Comparison of ENCODE assay signal across 26 cellular contexts in the genomic region with DNA sequence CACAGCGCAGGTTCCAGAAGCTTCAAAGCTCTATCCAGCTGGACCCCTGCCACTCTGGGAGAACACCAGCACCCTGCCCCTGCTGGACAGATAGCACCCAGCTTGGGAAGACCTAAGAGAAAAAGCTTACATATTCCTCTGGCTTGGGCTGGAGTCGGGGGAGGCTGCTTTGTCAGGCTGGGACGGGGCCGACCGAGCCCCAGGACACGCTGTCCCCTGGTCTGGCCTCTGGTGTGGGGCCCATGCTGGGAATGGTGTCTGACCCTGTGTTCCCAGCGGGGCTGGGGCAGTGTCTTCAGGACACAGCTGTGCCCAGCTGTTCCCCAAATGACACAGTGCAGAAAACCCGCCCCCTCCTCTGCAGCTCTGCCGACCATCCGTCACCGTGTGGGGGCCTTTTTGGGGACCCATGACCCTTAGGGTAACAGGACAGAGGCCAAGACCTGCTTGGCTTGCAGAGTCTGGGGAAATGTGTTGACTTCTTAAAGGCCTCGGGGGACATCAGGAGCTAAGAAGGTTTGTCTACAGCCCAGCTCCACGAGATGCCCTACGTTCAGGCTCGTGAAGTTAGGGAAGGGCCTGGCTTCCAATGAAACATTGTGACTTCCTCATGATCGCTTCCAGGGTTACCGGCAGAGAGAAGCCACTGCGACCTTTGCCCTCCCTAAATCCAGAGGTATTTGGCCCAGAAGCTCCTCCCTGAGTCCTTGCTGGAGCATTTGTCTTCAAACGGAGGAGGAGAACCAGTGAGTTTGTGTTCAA. TPM values are rescaled to one million over a fixed set of nuclear protein-coding genes. Genes with fewer than 3 reads are reported as not detected.
DNase-seq lines count a peak whose midpoint lies in the region; ATAC-seq and TF ChIP-seq lines count a peak whose summit lies in the region.
"Had no signal": no experiment of that assay in that cellular context is flagged by ENCODE, and none has a peak within 500 bp of the region (broad histone marks: within the 10 kb centered on the region; RNA-seq: fewer than 3 reads in every experiment).

No MANE protein-coding gene starts in this region.

- H3K9me3 ChIP-seq in heart left ventricle (peaks cover 0 to 25% (median 18%) of the 10 kb centered on the region in 12 donors), lower lobe of right lung (peaks cover 14% of the 10 kb centered on the region), upper lobe of right lung (peaks cover 3% of the 10 kb centered on the region)

- H3K4me1 Mint-ChIP-seq in chondrocyte (ENCODE audit: low read depth): no peaks in the 10 kb centered on the region
- H3K4me1 Mint-ChIP-seq in mesothelial cell of epicardium: no peaks in the 10 kb centered on the region
- H3K4me1 Mint-ChIP-seq: activated CD4-positive, alpha-beta T cell treated with anti-CD3 and anti-CD28 coated beads, Interleukin-2, amount 10 ng/mL, durations not matched to agents 7 days and 5 days; CD4-positive, CD25-positive, alpha-beta regulatory T cell had no signal

- peaks cover 17% of the 10 kb centered on the region for H3K9me3 Mint-ChIP-seq in chondrocyte (ENCODE audit: low read depth)
- peaks cover 24% of the 10 kb centered on the region for H3K9me3 Mint-ChIP-seq in mesothelial cell of epicardium

- ATAC-seq in heart left ventricle: peak; percentile 39 to 82 (median 58)
- peak; percentile 72 to 84 for ATAC-seq in lower lobe of right lung
- ATAC-seq in upper lobe of right lung: peak; percentile 72
- ATAC-seq in HG03571 (IDR thresholded peaks at IDR 0.05; ENCODE audit: unreplicated experiment): no peak

- intact Hi-C loops in heart left ventricle (cut with DNase I) (no loop called here), lower lobe of right lung (cut with DNase I) (no loop called here), upper lobe of right lung (cut with DNase I) (no loop called here)

- TF ChIP-seq POLR2A in heart left ventricle (IDR thresholded peaks at IDR 0.05): no peak

- H3K36me3 Mint-ChIP-seq in chondrocyte (ENCODE audit: low read depth) (peaks cover 14% of the 10 kb centered on the region), mesothelial cell of epicardium (no peaks in the 10 kb centered on the region)

- H3K27me3 Mint-ChIP-seq in chondrocyte (ENCODE audit: low read depth) (peaks cover 23% of the 10 kb centered on the region), mesothelial cell of epicardium (ENCODE audit: low read depth) (no peaks in the 10 kb centered on the region)

- TF ChIP-seq CTCF in chondrocyte (IDR thresholded peaks at IDR 0.05) (peak; percentile 21), heart left ventricle (IDR thresholded peaks at IDR 0.05) (no peak), lower lobe of right lung (IDR thresholded peaks at IDR 0.05) (peak; percentile 18), upper lobe of right lung (IDR thresholded peaks at IDR 0.05) (peak; percentile 22), mesothelial cell of epicardium (IDR thresholded peaks at IDR 0.05; ENCODE audit: unreplicated experiment) (no peak)

- 61 to 71% (median 66%) methylated on average over 5 to 19 of the region's 19 CpGs for WGBS in heart left ventricle, 4 donors

- no peak for DNase-seq in chondrocyte (ENCODE audit: low spot score)
- peak in 3 of 5 donors; percentile 65 to 72 (median 68) for DNase-seq in heart left ventricle
- DNase-seq in lower lobe of right lung: peak; percentile 56
- no peak for DNase-seq in upper lobe of right lung
- no peak for DNase-seq in mesothelial cell of epicardium (ENCODE audit: low spot score in 2 of 2, unreplicated experiment in 2 of 2)
- DNase-seq in NCI-H226: no peak
- DNase-seq: activated CD4-positive, alpha-beta T cell treated with anti-CD3 and anti-CD28 coated beads, Interleukin-2, amount 10 ng/mL, durations not matched to agents 7 days and 5 days; activated naive CD4-positive, alpha-beta T cell treated with anti-CD3 and anti-CD28 coated beads, Interleukin-2, amount 50 U/mL, for 16 hours; caudate nucleus; CD4-positive, CD25-positive, alpha-beta regulatory T cell; foreskin fibroblast; hippocampal formation; NCI-H2081 treated with DMSO at 0.1 percent for 48 hours; NCI-H446; nucleus accumbens; OCI-M1; SHP77; stimulated activated CD4-positive, alpha-beta T cell treated with anti-CD3 and anti-CD28 coated beads, Interleukin-2, amount 100 ng/mL, for 24 hours; T-helper 9 cell had no signal

- no peak overlapping the region for H3K27ac Mint-ChIP-seq in chondrocyte (ENCODE audit: unreplicated experiment)
- no peak overlapping the region for H3K27ac Mint-ChIP-seq in mesothelial cell of epicardium
- H3K27ac Mint-ChIP-seq: CD4-positive, CD25-positive, alpha-beta regulatory T cell had no signal

- H3K4me3 ChIP-seq in heart left ventricle (no peak overlapping the region), lower lobe of right lung (no peak overlapping the region), upper lobe of right lung (no peak overlapping the region)
- H3K4me3 ChIP-seq: skin epidermis, vagina had no signal

- H3K4me1 ChIP-seq in heart left ventricle (peaks cover 0 to 16% (median 6%) of the 10 kb centered on the region in 12 donors), lower lobe of right lung (peaks cover 5% of the 10 kb centered on the region), upper lobe of right lung (peaks cover 10% of the 10 kb centered on the region)
- H3K4me1 ChIP-seq: vagina had no signal

- H3K27me3 ChIP-seq in heart left ventricle (peaks cover 0 to 2% (median 0%) of the 10 kb centered on the region in 9 donors), lower lobe of right lung (ENCODE audit: low read depth) (peaks cover 11% of the 10 kb centered on the region), upper lobe of right lung (no peaks in the 10 kb centered on the region)
- H3K27me3 ChIP-seq: vagina had no signal

- no peak overlapping the region for H3K4me3 Mint-ChIP-seq in chondrocyte (ENCODE audit: unreplicated experiment)
- no peak overlapping the region for H3K4me3 Mint-ChIP-seq in mesothelial cell of epicardium
- H3K4me3 Mint-ChIP-seq: activated CD4-positive, alpha-beta T cell treated with anti-CD3 and anti-CD28 coated beads, Interleukin-2, amount 10 ng/mL, durations not matched to agents 7 days and 5 days; CD4-positive, CD25-positive, alpha-beta regulatory T cell had no signal

- H3K27ac ChIP-seq in heart left ventricle (no peak overlapping the region), lower lobe of right lung (peak overlapping the region; percentile 64), upper lobe of right lung (peak overlapping the region; percentile 70)
- H3K27ac ChIP-seq: skin epidermis, vagina had no signal

- H3K36me3 ChIP-seq in heart left ventricle (no peaks in the 10 kb centered on the region), lower lobe of right lung (no peaks in the 10 kb centered on the region), upper lobe of right lung (no peaks in the 10 kb centered on the region)
- H3K36me3 ChIP-seq: vagina had no signal

RNA-seq across cellular contexts. Expression of a gene that starts 20.4 kb away (rescaled TPM):
- 5.4 to 13.7 TPM (median 13.2 TPM) in 3 replicates for total RNA-seq in chondrocyte
- 10 to 100 TPM in 1 of 9 donors, 1 to 10 TPM in 8; 1.8 to 10.4 (median 3.2) TPM for total RNA-seq in heart left ventricle
- polyA plus RNA-seq in heart left ventricle: 1 to 10 TPM; 2.7 to 4.9 TPM
- total RNA-seq in lower lobe of right lung: 10.5 TPM
- total RNA-seq in upper lobe of right lung: 11.4 TPM
- total RNA-seq in mesothelial cell of epicardium: 8.2 to 9.0 TPM (median 8.2 TPM) in 3 replicates

RNA-seq across cellular contexts. Expression of a gene that starts 25.4 kb away (rescaled TPM):
- total RNA-seq in chondrocyte: not detected in 3 replicates
- not detected for total RNA-seq in heart left ventricle
- not detected for polyA plus RNA-seq in heart left ventricle
- total RNA-seq in lower lobe of right lung: not detected
- not detected for total RNA-seq in upper lobe of right lung
- not detected in 3 replicates for total RNA-seq in mesothelial cell of epicardium
- total RNA-seq: activated CD4-positive, alpha-beta T cell treated with anti-CD3 and anti-CD28 coated beads, Interleukin-2, amount 10 ng/mL, durations not matched to agents 7 days and 5 days; CD4-positive, CD25-positive, alpha-beta regulatory T cell; dermis microvascular lymphatic vessel endothelial cell; lung microvascular endothelial cell; M059J; pulmonary artery endothelial cell; vagina had no signal
- polyA plus RNA-seq: CD4-positive, CD25-positive, alpha-beta regulatory T cell had no signal

RNA-seq across cellular contexts. Expression of a gene that starts 35.2 kb away (rescaled TPM):
- 0.15 to 0.31 TPM (median 0.23 TPM) in 3 replicates for total RNA-seq in chondrocyte
- total RNA-seq in heart left ventricle: 1 to 10 TPM; 2.3 to 5.1 (median 4.2) TPM
- polyA plus RNA-seq in heart left ventricle: 1 to 10 TPM; 2.3 to 3.5 TPM
- 10.1 TPM for total RNA-seq in lower lobe of right lung
- 17.4 TPM for total RNA-seq in upper lobe of right lung
- 6.2 to 7.0 TPM (median 6.5 TPM) in 3 replicates for total RNA-seq in mesothelial cell of epicardium
- total RNA-seq: activated CD4-positive, alpha-beta T cell treated with anti-CD3 and anti-CD28 coated beads, Interleukin-2, amount 10 ng/mL, durations not matched to agents 7 days and 5 days; CD4-positive, CD25-positive, alpha-beta regulatory T cell; pulmonary artery endothelial cell had no signal
- polyA plus RNA-seq: CD4-positive, CD25-positive, alpha-beta regulatory T cell had no signal

RNA-seq across cellular contexts. Expression of a gene that starts 39.5 kb away (rescaled TPM):
- total RNA-seq in chondrocyte (14.4 to 22.3 TPM (median 18.8 TPM) in 3 replicates), heart left ventricle (10 to 100 TPM in 7 of 9 donors, 1 to 10 TPM in 2; 8.0 to 15.3 (median 11.6) TPM), lower lobe of right lung (34.3 TPM), upper lobe of right lung (39.8 TPM), mesothelial cell of epicardium (35.4 to 44.5 TPM (median 40.2 TPM) in 3 replicates)
- polyA plus RNA-seq in heart left ventricle: 10 to 100 TPM; 10.9 to 21.9 TPM

Comparison
In these comparisons a context has a peak if more than half of its experiments do, and no peak if none do; other contexts are left out.
1. DNase-seq: peak in heart left ventricle (3 of 5) and lower lobe of right lung (single experiment); none in chondrocyte (single experiment), upper lobe of right lung (single experiment), mesothelial cell of epicardium (0 of 2) and NCI-H226 (single experiment).
2. CTCF ChIP-seq: peak in chondrocyte (single experiment), lower lobe of right lung (single experiment) and upper lobe of right lung (single experiment); none in heart left ventricle (0 of 12) and mesothelial cell of epicardium (single experiment).
3. H3K27ac ChIP-seq: peak in lower lobe of right lung (single experiment) and upper lobe of right lung (single experiment); none in heart left ventricle (0 of 12).